Comparison of ENCODE assay signal across 8 cellular contexts in the genomic region with DNA sequence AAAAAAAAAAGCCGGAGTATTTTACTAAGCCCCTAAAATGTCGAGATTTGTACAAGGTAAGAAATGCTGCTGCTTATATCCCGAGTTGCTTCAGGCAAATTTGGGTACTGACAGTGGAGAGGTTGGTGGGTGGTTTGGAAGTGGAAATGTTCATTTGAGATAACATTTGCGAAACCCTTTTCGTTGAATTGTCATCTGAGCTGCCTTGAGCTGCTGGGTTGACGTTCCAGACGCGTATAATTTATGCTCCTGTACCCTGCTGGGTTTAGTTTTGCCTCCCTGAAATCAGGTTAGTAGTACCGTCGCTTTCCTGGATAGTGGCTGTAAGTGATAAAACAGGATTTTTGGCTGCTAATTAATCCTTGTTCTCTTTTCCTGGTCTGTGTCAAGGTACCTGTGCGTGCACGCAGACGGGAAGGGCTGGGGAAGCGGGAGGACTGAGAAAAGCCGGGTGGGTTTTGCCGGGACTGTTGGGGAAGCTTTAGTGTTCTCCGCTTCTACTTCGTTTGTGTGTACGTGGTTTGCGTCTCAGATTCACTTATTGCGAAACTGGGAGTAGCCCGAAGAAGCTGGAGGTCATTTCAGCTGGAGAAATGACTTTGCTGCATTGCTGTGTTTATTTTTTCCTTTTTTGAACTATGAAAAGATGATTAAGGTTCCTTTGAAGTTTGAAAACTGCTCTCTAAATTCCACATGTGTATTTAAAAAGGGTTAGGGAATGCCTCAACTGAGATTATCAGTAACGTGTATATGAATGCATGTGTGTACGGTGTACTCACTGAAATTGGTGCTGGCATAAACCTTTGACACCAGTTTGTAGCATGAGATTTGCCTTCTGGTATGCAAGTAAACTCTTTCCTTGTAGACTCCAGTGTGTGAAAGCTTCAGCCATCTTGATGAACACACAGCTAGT. TPM values are rescaled to one million over a fixed set of nuclear protein-coding genes. Genes with fewer than 3 reads are reported as not detected.
DNase-seq lines count a peak whose midpoint lies in the region; ATAC-seq and TF ChIP-seq lines count a peak whose summit lies in the region.

No MANE protein-coding gene starts in this region.

- H3K27me3 Mint-ChIP-seq in activated CD4-positive, alpha-beta T cell treated with anti-CD3 and anti-CD28 coated beads, Interleukin-2, amount 10 ng/mL, durations not matched to agents 7 days and 5 days, result peaks cover 2% of the 10 kb centered on the region

- peak in 1 of 4 donors; percentile 14 for ATAC-seq in heart left ventricle

- TF ChIP-seq POLR2A in heart left ventricle (IDR thresholded peaks at IDR 0.05) (peak in 1 of 2 donors; percentile 49), prostate gland (IDR thresholded peaks at IDR 0.05) (peak; percentile 49)

- H3K4me1 Mint-ChIP-seq in activated CD4-positive, alpha-beta T cell treated with anti-CD3 and anti-CD28 coated beads, Interleukin-2, amount 10 ng/mL, durations not matched to agents 7 days and 5 days, result peaks cover 54% of the 10 kb centered on the region

- H3K27me3 ChIP-seq in adipocyte (replicated peaks; ENCODE audit: control insufficient read depth, insufficient read depth, low read length), result no peaks in the 10 kb centered on the region
- no peaks in the 10 kb centered on the region for H3K27me3 ChIP-seq in heart left ventricle
- H3K27me3 ChIP-seq in prostate gland (replicated peaks; ENCODE audit: insufficient read depth), result no peaks in the 10 kb centered on the region

- H3K36me3 Mint-ChIP-seq in activated CD4-positive, alpha-beta T cell treated with anti-CD3 and anti-CD28 coated beads, Interleukin-2, amount 10 ng/mL, durations not matched to agents 7 days and 5 days (ENCODE audit: low read depth), result peaks cover 57% of the 10 kb centered on the region

- H3K27ac ChIP-seq in heart left ventricle (peak overlapping the region; percentile 98 to 100 (median 99)), prostate gland (peak overlapping the region; percentile 89 to 94)

- peak overlapping the region; percentile 96 for H3K27ac Mint-ChIP-seq in activated CD4-positive, alpha-beta T cell treated with anti-CD3 and anti-CD28 coated beads, Interleukin-2, amount 10 ng/mL, durations not matched to agents 7 days and 5 days

- POLR2A ChIA-PET in activated CD4-positive, alpha-beta T cell treated with anti-CD3 and anti-CD28 coated beads, Interleukin-2, amount 10 ng/mL, durations not matched to agents 7 days and 5 days (lab: Charles Lee), result interaction anchor here (0.7 to 3.4 kb wide), 2 partner anchors 12 to 17 kb away, joined by 3 to 36 read pairs; no protein-coding TSS in a partner anchor

- H3K9me3 Mint-ChIP-seq in activated CD4-positive, alpha-beta T cell treated with anti-CD3 and anti-CD28 coated beads, Interleukin-2, amount 10 ng/mL, durations not matched to agents 7 days and 5 days, result peaks cover 5% of the 10 kb centered on the region

- no peak for TF ChIP-seq CTCF in heart left ventricle (IDR thresholded peaks at IDR 0.05)
- TF ChIP-seq CTCF in prostate gland (IDR thresholded peaks at IDR 0.05), result no peak

- H3K4me3 ChIP-seq in adipocyte (ENCODE audit: low read length) (peak overlapping the region; percentile 88), heart left ventricle (peak overlapping the region; percentile 74 to 98 (median 89)), prostate gland (peak overlapping the region; percentile 58 to 93)

- H3K4me3 Mint-ChIP-seq in activated CD4-positive, alpha-beta T cell treated with anti-CD3 and anti-CD28 coated beads, Interleukin-2, amount 10 ng/mL, durations not matched to agents 7 days and 5 days, result peak overlapping the region; percentile 97

- H3K36me3 ChIP-seq in adipocyte (ENCODE audit: control insufficient read depth, insufficient read depth, low read length, severe bottlenecking) (no peaks in the 10 kb centered on the region), heart left ventricle (no peaks in the 10 kb centered on the region), prostate gland (no peaks in the 10 kb centered on the region)

- intact Hi-C loops in heart left ventricle (cut with DNase I) (loop anchor here in 5 of 10 donors (5.0 to 10.0 kb wide), 5 partner anchors 35 to 258 kb away; partner anchors contain the start of genes MDH1 (in 3 of the 5) and WDPCP (in 3 of the 5)), prostate gland (cut with DNase I) (no loop called here)

- CTCF ChIA-PET in activated CD4-positive, alpha-beta T cell treated with anti-CD3 and anti-CD28 coated beads, Interleukin-2, amount 10 ng/mL, durations not matched to agents 7 days and 5 days (lab: Charles Lee), result interaction anchor here (1.1 to 3.9 kb wide), 5 partner anchors 10 to 19 kb away, joined by 4 to 27 read pairs (median 4); no protein-coding TSS in a partner anchor

- 2 to 5% (median 3%) methylated on average over 24 of the region's 24 CpGs for WGBS in heart left ventricle, 4 donors
- WGBS in prostate gland, result 1% methylated on average over 24 of the region's 24 CpGs

- H3K9ac ChIP-seq in adipocyte (ENCODE audit: low read length), result peak overlapping the region; percentile 93

- H3K4me1 ChIP-seq in adipocyte (ENCODE audit: control insufficient read depth, insufficient read depth, low read length) (peaks cover 44% of the 10 kb centered on the region), heart left ventricle (peaks cover 0 to 53% (median 40%) of the 10 kb centered on the region in 12 donors), prostate gland (replicated peaks) (no peaks in the 10 kb centered on the region)

- H3K9me3 ChIP-seq in adipocyte (ENCODE audit: control insufficient read depth, low read length) (no peaks in the 10 kb centered on the region), heart left ventricle (no peaks in the 10 kb centered on the region), prostate gland (no peaks in the 10 kb centered on the region)

- peak; percentile 22 for DNase-seq in activated CD4-positive, alpha-beta T cell treated with anti-CD3 and anti-CD28 coated beads, Interleukin-2, amount 10 ng/mL, durations not matched to agents 7 days and 5 days
- no peak for DNase-seq in activated CD4-positive, alpha-beta T cell treated with anti-CD3 and anti-CD28 coated beads for 1 hour
- DNase-seq in NCI-H2227 (lab: John Stamatoyannopoulos, UW; ENCODE audit: unreplicated experiment), result peak; percentile 41
- DNase-seq in adipocyte (ENCODE audit: low read depth), result peak; percentile 90
- DNase-seq in heart left ventricle, result peak in 2 of 5 donors; percentile 33 to 38
- DNase-seq in prostate gland (ENCODE audit: low spot score), result peak; percentile 48
- no peak for DNase-seq in activated CD4-positive, CD25-positive, alpha-beta regulatory T cell (lab: John Stamatoyannopoulos, UW)
- no peak for DNase-seq in DMS114 treated with DMSO at 0.1 percent for 48 hours (lab: John Stamatoyannopoulos, UW; ENCODE audit: unreplicated experiment)

RNA-seq across cellular contexts. Expression of gene UGP2, which starts 0.7 kb away (rescaled TPM):
- 100 to 1,000 TPM; 140 to 181 TPM for total RNA-seq in activated CD4-positive, alpha-beta T cell treated with anti-CD3 and anti-CD28 coated beads, Interleukin-2, amount 10 ng/mL, durations not matched to agents 7 days and 5 days
- total RNA-seq in heart left ventricle (100 to 1,000 TPM; 175 to 972 (median 331) TPM), prostate gland (10 to 100 TPM; 57.3 to 68.6 TPM)
- polyA plus RNA-seq in heart left ventricle, result 1,000 to 10,000 TPM in 1 of 2 donors, 100 to 1,000 TPM in 1; 206 to 1,308 TPM

Comparison
In these comparisons a context has a peak if more than half of its experiments do, and no peak if none do; other contexts are left out.
1. DNase-seq: peak in activated CD4-positive, alpha-beta T cell treated with anti-CD3 and anti-CD28 coated beads, Interleukin-2, amount 10 ng/mL, durations not matched to agents 7 days and 5 days (single experiment), NCI-H2227 (single experiment), adipocyte (single experiment) and prostate gland (single experiment); none in activated CD4-positive, alpha-beta T cell treated with anti-CD3 and anti-CD28 coated beads for 1 hour (single experiment), activated CD4-positive, CD25-positive, alpha-beta regulatory T cell (0 of 4) and DMS114 treated with DMSO at 0.1 percent for 48 hours (single experiment).
2. Peak in every context shown above with its lines, with median percentiles within 50 percentile points of each other: H3K4me3 ChIP-seq.